In genomic region chr6:165645919-165646318, GRCh38 we compare ENCODE assay signal across 34 cellular contexts. TPM values are rescaled to one million over a fixed set of nuclear protein-coding genes. Genes with fewer than 3 reads are reported as not detected.
"Had no signal": no experiment of that assay in that cellular context is flagged by ENCODE, and none has a peak within 500 bp of the region (broad histone marks: within the 10 kb centered on the region; RNA-seq: fewer than 3 reads in every experiment).

No MANE protein-coding gene starts in this region.

- H3K36me3 ChIP-seq: adrenal gland, colonic mucosa, esophagus squamous epithelium, gastroesophageal sphincter had no signal

- H3K27me3 ChIP-seq: adrenal gland, body of pancreas, colonic mucosa, gastroesophageal sphincter had no signal

- H3K4me3 ChIP-seq: adrenal gland, body of pancreas, colonic mucosa, dorsolateral prefrontal cortex, esophagus squamous epithelium, gastroesophageal sphincter had no signal

- ATAC-seq: activated CD4-positive, alpha-beta T cell treated with anti-CD3 and anti-CD28 coated beads for 36 hours; activated CD8-positive, alpha-beta memory T cell treated with anti-CD3 and anti-CD28 coated beads, Interleukin-2, amount 10 ng/mL, durations not matched to agents 7 days and 5 days; activated CD8-positive, alpha-beta T cell treated with anti-CD3 and anti-CD28 coated beads, Interleukin-2, amount 10 ng/mL, durations not matched to agents 7 days and 5 days; activated naive CD8-positive, alpha-beta T cell treated with anti-CD3 and anti-CD28 coated beads, Interleukin-2, amount 50 U/mL, for 24 hours; body of pancreas; gastroesophageal sphincter; T-helper 17 cell had no signal

- H3K4me1 ChIP-seq: adrenal gland, body of pancreas, colonic mucosa, esophagus squamous epithelium, gastroesophageal sphincter had no signal

- DNase-seq: activated CD4-positive, alpha-beta memory T cell treated with anti-CD3 and anti-CD28 coated beads for 36 hours; activated CD4-positive, alpha-beta T cell treated with anti-CD3 and anti-CD28 coated beads for 36 hours; activated CD4-positive, alpha-beta T cell treated with anti-CD3 and anti-CD28 coated beads, Interleukin-2, amount 10 ng/mL, durations not matched to agents 24 days and 14 days; activated CD4-positive, CD25-positive, alpha-beta regulatory T cell; activated CD4-positive, CD25-positive, alpha-beta regulatory T cell treated with anti-CD3 and anti-CD28 coated beads, Interleukin-2, amount 50 U/mL, for 72 hours; activated CD8-positive, alpha-beta memory T cell treated with anti-CD3 and anti-CD28 coated beads, Interleukin-2, amount 10 ng/mL, durations not matched to agents 7 days and 5 days; activated CD8-positive, alpha-beta memory T cell treated with anti-CD3 and anti-CD28 coated beads, Interleukin-2, amount 50 U/mL, for 4 hours; activated CD8-positive, alpha-beta T cell treated with anti-CD3 and anti-CD28 coated beads, Interleukin-2, amount 10 ng/mL, durations not matched to agents 7 days and 5 days; activated effector memory CD4-positive, alpha-beta T cell treated with anti-CD3 and anti-CD28 coated beads, Interleukin-2, amount 50 U/mL, for 16 hours; activated naive CD4-positive, alpha-beta T cell treated with anti-CD3 and anti-CD28 coated beads for 36 hours; activated naive CD8-positive, alpha-beta T cell treated with anti-CD3 and anti-CD28 coated beads for 36 hours; activated naive CD8-positive, alpha-beta T cell treated with anti-CD3 and anti-CD28 coated beads, Interleukin-2, amount 50 U/mL, for 24 hours; activated T-cell treated with anti-CD3 and anti-CD28 coated beads, Interleukin-2, amount 50 U/mL, for 1 hour; activated T-cell treated with anti-CD3 and anti-CD28 coated beads, Interleukin-2, amount 50 U/mL, for 48 hours; amygdala; aorta; body of pancreas; central memory CD4-positive, alpha-beta T cell; cerebellar nuclear complex; colonic mucosa; dorsolateral prefrontal cortex; effector memory CD4-positive, alpha-beta T cell; endodermal cell; erythroblast; esophagus squamous epithelium; foreskin melanocyte; T-helper 1 cell; T-helper 17 cell; T1000 had no signal

- H3K9me3 ChIP-seq: adrenal gland, body of pancreas, colonic mucosa, esophagus squamous epithelium, gastroesophageal sphincter had no signal

- H3K27ac ChIP-seq: adrenal gland, body of pancreas, colonic mucosa, gastroesophageal sphincter had no signal

RNA-seq across cellular contexts. Expression of gene PDE10A, which starts 17.1 kb away (rescaled TPM):
- total RNA-seq: activated CD4-positive, alpha-beta memory T cell treated with anti-CD3 and anti-CD28 coated beads for 36 hours; activated CD4-positive, alpha-beta T cell treated with anti-CD3 and anti-CD28 coated beads for 36 hours; activated CD4-positive, alpha-beta T cell treated with anti-CD3 and anti-CD28 coated beads, Interleukin-2, amount 10 ng/mL, durations not matched to agents 24 days and 14 days; activated CD8-positive, alpha-beta memory T cell treated with anti-CD3 and anti-CD28 coated beads for 36 hours; activated CD8-positive, alpha-beta memory T cell treated with anti-CD3 and anti-CD28 coated beads, Interleukin-2, amount 10 ng/mL, durations not matched to agents 7 days and 5 days; activated CD8-positive, alpha-beta T cell treated with anti-CD3 and anti-CD28 coated beads, Interleukin-2, amount 10 ng/mL, durations not matched to agents 7 days and 5 days; activated naive CD4-positive, alpha-beta T cell treated with anti-CD3 and anti-CD28 coated beads for 36 hours; activated naive CD8-positive, alpha-beta T cell treated with anti-CD3 and anti-CD28 coated beads for 36 hours; activated T-helper 1 cell treated with anti-CD3 and anti-CD28 coated beads, Interleukin-12 subunit alpha, Interleukin-12 subunit beta, Interleukin-2, Interleukin-4 antibody, amounts not matched to agents 30 ng/mL and 10 ng/mL and 1 ng/mL, durations not matched to agents 14 hours and 24 hours and 36 hours; activated T-helper 2 cell treated with anti-CD3 and anti-CD28 coated beads, Interferon-gamma antibody, Interleukin-2, Interleukin-4, amounts not matched to agents 10 μg/mL and 5 μg/mL and 100 μg/mL, durations not matched to agents 14 hours and 24 hours and 36 hours had no signal
